ENCODE assay signal across 8 cellular contexts in genomic region chr9:137578518-137579258, GRCh38. TPM values are rescaled to one million over a fixed set of nuclear protein-coding genes. Genes with fewer than 3 reads are reported as not detected.
DNase-seq lines count a peak whose midpoint lies in the region; ATAC-seq and TF ChIP-seq lines count a peak whose summit lies in the region.

Gene DPH7 (minus strand): TSS chr9:137578925. CDS start chr9:137578777, 148 bp downstream.

- peaks cover 21% of the 10 kb centered on the region for H3K36me3 ChIP-seq in OCI-LY3 (replicated peaks; ENCODE audit: low read depth, low read length)
- H3K36me3 ChIP-seq in mucosa of rectum (ENCODE audit: control insufficient read depth in 2 of 2, insufficient read depth in 2 of 2, low read length in 2 of 2) = peaks cover 21 to 30% of the 10 kb centered on the region in 2 donors

- H3K9ac ChIP-seq in OCI-LY3 (ENCODE audit: low read length) = peak within 1 kb of the TSS; percentile 86
- H3K9ac ChIP-seq in mucosa of rectum (ENCODE audit: low read depth in 1 of 2, low read length in 2 of 2) = peak within 1 kb of the TSS; percentile 78 to 88

- H3K9me3 ChIP-seq in OCI-LY3 (ENCODE audit: insufficient read depth, low read length) = no peaks in the 10 kb centered on the region
- H3K9me3 ChIP-seq in mucosa of rectum (ENCODE audit: control insufficient read depth in 2 of 2, low read length in 2 of 2) = no peaks in the 10 kb centered on the region

- H3K4me2 ChIP-seq in OCI-LY3 (ENCODE audit: low read length) = peak within 1 kb of the TSS; percentile 89

- TF ChIP-seq CTCF in OCI-LY3 (IDR thresholded peaks at IDR 0.05; ENCODE audit: low read depth, low read length) (peak; percentile 79), epithelial cell of proximal tubule (conservative IDR thresholded peaks at IDR 0.05; ENCODE audit: low read depth, low read length) (peak; percentile 87)

- peaks cover 13% of the 10 kb centered on the region; the same call in 1 of the 2 replicates for H4K20me1 ChIP-seq in OCI-LY3 (ENCODE audit: insufficient read depth, low read length)

- peak within 1 kb of the TSS; percentile 86 for H3K27ac ChIP-seq in OCI-LY3 (ENCODE audit: low read length)
- peak within 1 kb of the TSS; percentile 81 to 82 for H3K27ac ChIP-seq in mucosa of rectum (ENCODE audit: low read depth in 2 of 2, low read length in 2 of 2)

- peak; percentile 76 for ATAC-seq in GM21515 (IDR thresholded peaks at IDR 0.05; ENCODE audit: unreplicated experiment)

- H3K27me3 ChIP-seq in OCI-LY3 (ENCODE audit: low read depth, low read length) = no peaks in the 10 kb centered on the region
- H3K27me3 ChIP-seq in mucosa of rectum (ENCODE audit: control insufficient read depth in 2 of 2, insufficient read depth in 2 of 2, low read length in 2 of 2) = no peaks in the 10 kb centered on the region

- H3K79me2 ChIP-seq in OCI-LY3 (ENCODE audit: low read length) = peaks cover 44% of the 10 kb centered on the region

- peak within 1 kb of the TSS; percentile 47; the same call in 1 of the 2 replicates for H2AFZ ChIP-seq in OCI-LY3 (ENCODE audit: low read depth, low read length)

- peak; percentile 76 for DNase-seq in DMS114 treated with DMSO at 0.1 percent for 48 hours (lab: John Stamatoyannopoulos, UW; ENCODE audit: unreplicated experiment)
- DNase-seq in HuH-7.5 (ENCODE audit: low spot score) = peak; percentile 98
- DNase-seq in activated T-cell treated with anti-CD3 and anti-CD28 coated beads for 4 hours = peak; percentile 95
- DNase-seq in epithelial cell of proximal tubule (ENCODE audit: low read depth) = no peak
- DNase-seq in stimulated activated CD8-positive, alpha-beta memory T cell treated with anti-CD3 and anti-CD28 coated beads, Interleukin-4, amount 100 ng/mL, for 48 hours = peak; percentile 99

- H3K4me3 ChIP-seq in OCI-LY3 (ENCODE audit: low read length) (peak within 1 kb of the TSS; percentile 98), epithelial cell of proximal tubule (ENCODE audit: low read depth, low read length) (peak within 1 kb of the TSS; percentile 87), mucosa of rectum (ENCODE audit: low read length in 2 of 2) (peak within 1 kb of the TSS; percentile 84 to 94)

- H3K4me1 ChIP-seq in OCI-LY3 (ENCODE audit: low read length) = peaks cover 37% of the 10 kb centered on the region
- peaks cover 11 to 12% of the 10 kb centered on the region in 2 donors for H3K4me1 ChIP-seq in mucosa of rectum (ENCODE audit: control insufficient read depth in 2 of 2, insufficient read depth in 2 of 2, low read length in 2 of 2)

RNA-seq across cellular contexts. Expression of gene DPH7, which starts in this region (rescaled TPM):
- 35.3 and 42.2 TPM in 2 replicates for total RNA-seq in epithelial cell of proximal tubule
